In genomic region chr6:96897396-96898240, GRCh38 we compare ENCODE assay signal across 1 cellular context.
TF ChIP-seq lines count a peak whose summit lies in the region.

NDUFAF4 (minus strand) TSS chr6:96897891; CDS start chr6:96897801, 90 bp downstream.

TF ChIP-seq in HepG2, 621 proteins besides CTCF, POLR2A, EP300 and RAD21 (continued from another document and continues in another):
- TF ChIP-seq ZNF691 (CRISPR knock-in tag; IDR thresholded peaks at IDR 0.05; ENCODE audit: borderline replicate concordance, low read depth), result no peak; the same call in 1 of the 2 replicates
- peak; percentile 83 for TF ChIP-seq SRSF1 (optimal IDR thresholded peaks at IDR 0.05; ENCODE audit: low read depth, low read length)
- TF ChIP-seq PREB (CRISPR knock-in tag; IDR thresholded peaks at IDR 0.05), result no peak
- TF ChIP-seq ZNF558 (CRISPR knock-in tag; IDR thresholded peaks at IDR 0.05; ENCODE audit: borderline replicate concordance), result no peak
- peak; percentile 60; the same call in 1 of the 2 replicates for TF ChIP-seq BRF2 (CRISPR knock-in tag; IDR thresholded peaks at IDR 0.05)
- peak; percentile 58; the same call in 1 of the 2 replicates for TF ChIP-seq SMYD3 (CRISPR knock-in tag; IDR thresholded peaks at IDR 0.05)
- no peak for TF ChIP-seq NCOA5 (CRISPR knock-in tag; IDR thresholded peaks at IDR 0.05)
- TF ChIP-seq ELF4 (CRISPR knock-in tag; IDR thresholded peaks at IDR 0.05; ENCODE audit: borderline replicate concordance), result no peak
- no peak for TF ChIP-seq ZC3H4 (CRISPR knock-in tag; IDR thresholded peaks at IDR 0.05; ENCODE audit: borderline replicate concordance)
- TF ChIP-seq KLF6 (CRISPR knock-in tag; IDR thresholded peaks at IDR 0.05), result no peak
- TF ChIP-seq THAP7 (CRISPR knock-in tag; IDR thresholded peaks at IDR 0.05), result no peak
- TF ChIP-seq KAT7 (CRISPR knock-in tag; IDR thresholded peaks at IDR 0.05; ENCODE audit: borderline replicate concordance), result no peak; the same call in 1 of the 2 replicates
- no peak for TF ChIP-seq TRAFD1 (CRISPR knock-in tag; IDR thresholded peaks at IDR 0.05; ENCODE audit: borderline replicate concordance)
- TF ChIP-seq RERE (CRISPR knock-in tag; IDR thresholded peaks at IDR 0.05; ENCODE audit: low read depth), result 0 out of 2 replicates have a peak, but pooled peaks have one; percentile 13
- no peak for TF ChIP-seq JARID2 (CRISPR knock-in tag; IDR thresholded peaks at IDR 0.05; ENCODE audit: insufficient replicate concordance)
- TF ChIP-seq JUND (CRISPR knock-in tag; IDR thresholded peaks at IDR 0.05), result no peak
- TF ChIP-seq MTERF4 (CRISPR knock-in tag; IDR thresholded peaks at IDR 0.05), result peak; percentile 71
- TF ChIP-seq ZHX2 (IDR thresholded peaks at IDR 0.05; ENCODE audit: low read depth), result peak; percentile 50
- no peak for TF ChIP-seq ZHX2 (CRISPR knock-in tag; IDR thresholded peaks at IDR 0.05; ENCODE audit: borderline replicate concordance)
- no peak; the same call in 1 of the 2 replicates for TF ChIP-seq AKNA (CRISPR knock-in tag; IDR thresholded peaks at IDR 0.05; ENCODE audit: borderline replicate concordance)
- peak; percentile 90 for TF ChIP-seq HES4 (CRISPR knock-in tag; IDR thresholded peaks at IDR 0.05; ENCODE audit: borderline replicate concordance)
- no peak for TF ChIP-seq AHR (CRISPR knock-in tag; IDR thresholded peaks at IDR 0.05)
- TF ChIP-seq TAF1 (CRISPR knock-in tag; IDR thresholded peaks at IDR 0.05), result peak; percentile 78
- no peak for TF ChIP-seq CHD2 (IDR thresholded peaks at IDR 0.05; ENCODE audit: low read depth, low read length)
- 0 out of 2 replicates have a peak, but pooled peaks have one; percentile 20 for TF ChIP-seq ZBTB39 (CRISPR knock-in tag; IDR thresholded peaks at IDR 0.05)
- TF ChIP-seq ZNF629 (CRISPR knock-in tag; conservative IDR thresholded peaks at IDR 0.05), result no peak
